ENCODE assay signal across 16 cellular contexts in the genomic region with DNA sequence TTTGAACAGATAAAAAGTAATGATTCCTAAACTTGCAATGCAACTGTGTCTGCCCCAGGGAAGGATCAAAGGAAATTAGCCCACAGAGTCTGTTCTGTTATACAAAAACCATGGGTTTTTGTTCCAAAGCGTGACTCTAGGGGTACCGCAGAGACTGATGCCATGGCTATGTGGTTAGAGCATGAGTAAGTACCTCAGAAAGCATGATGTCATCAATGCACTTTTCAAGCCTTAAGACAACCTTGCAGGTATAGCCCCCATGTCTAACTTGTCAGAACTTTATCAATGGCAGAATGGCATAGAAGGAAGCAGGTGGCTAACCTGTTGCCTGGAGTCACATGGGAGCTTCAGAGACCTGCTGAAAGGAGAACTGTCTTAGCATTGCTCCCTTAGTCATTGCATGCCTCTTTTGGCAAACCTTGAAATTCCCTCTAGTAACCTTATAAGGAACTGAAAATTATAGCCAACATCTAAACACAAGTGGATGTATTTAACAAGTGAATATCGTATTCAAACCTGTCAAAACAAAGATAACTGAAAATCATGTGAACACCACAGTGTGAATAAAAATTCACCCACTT. TPM values are rescaled to one million over a fixed set of nuclear protein-coding genes. Genes with fewer than 3 reads are reported as not detected.
DNase-seq lines count a peak whose midpoint lies in the region; ATAC-seq, FAIRE-seq and TF ChIP-seq lines count a peak whose summit lies in the region.
"Had no signal": no experiment of that assay in that cellular context is flagged by ENCODE, and none has a peak within 500 bp of the region (broad histone marks: within the 10 kb centered on the region; RNA-seq: fewer than 3 reads in every experiment).

No MANE protein-coding gene starts in this region.

- H3K4me3 Mint-ChIP-seq in astrocyte (ENCODE audit: unreplicated experiment): no peak overlapping the region

- H3K27me3 Mint-ChIP-seq in astrocyte (ENCODE audit: low read depth, unreplicated experiment): peaks cover 2% of the 10 kb centered on the region
- H3K27me3 Mint-ChIP-seq: progenitor cell of endocrine pancreas had no signal

- intact Hi-C loops in dorsolateral prefrontal cortex (cut with DNase I): loop anchor here in 1 of 2 donors (10.0 kb wide), 1 partner anchor 185 kb away; a partner anchor contains a TSS

- no peaks in the 10 kb centered on the region for H4K20me1 ChIP-seq in astrocyte (ENCODE audit: insufficient read depth, low read length)
- H4K20me1 ChIP-seq: BLaER1 had no signal

- H3K27ac ChIP-seq in astrocyte (ENCODE audit: low read depth, low read length) (no peak overlapping the region), dorsolateral prefrontal cortex (no peak overlapping the region)
- H3K27ac ChIP-seq: BLaER1, body of pancreas, suprapubic skin had no signal

- no peak overlapping the region for H3K4me3 ChIP-seq in GM12864 (ENCODE audit: low read depth, low read length)
- H3K4me3 ChIP-seq in astrocyte (ENCODE audit: insufficient read depth, low read depth, low read length): no peak overlapping the region
- no peak overlapping the region for H3K4me3 ChIP-seq in dorsolateral prefrontal cortex
- H3K4me3 ChIP-seq in foreskin fibroblast (ENCODE audit: low read depth in 1 of 2, low read length in 2 of 2): no peak overlapping the region
- H3K4me3 ChIP-seq: BLaER1, body of pancreas, lung, suprapubic skin had no signal

- H3K4me2 ChIP-seq in astrocyte (ENCODE audit: low read length): no peak overlapping the region
- H3K4me2 ChIP-seq: BLaER1 had no signal

- H3K9ac ChIP-seq in astrocyte (ENCODE audit: low read length): no peak overlapping the region
- H3K9ac ChIP-seq: BLaER1 had no signal

- peak; percentile 10 for DNase-seq in GM12864 (ENCODE audit: low read depth)
- peak; percentile 75 for DNase-seq in astrocyte (ENCODE audit: low read depth)
- DNase-seq in dorsolateral prefrontal cortex: no peak
- no peak for DNase-seq in NCI-H345 (lab: John Stamatoyannopoulos, UW)
- no peak for DNase-seq in EL
- DNase-seq in foreskin fibroblast: no peak
- DNase-seq: body of pancreas; hypothalamus; NCI-H1417; stimulated activated CD4-positive, alpha-beta T cell treated with anti-CD3 and anti-CD28 coated beads, Interleukin-4, amount 100 ng/mL, for 24 hours had no signal

- no peak for FAIRE-seq in astrocyte (lab: Jason Lieb, UNC)

- H3K4me1 Mint-ChIP-seq in astrocyte (ENCODE audit: low read depth, unreplicated experiment): peaks cover 2% of the 10 kb centered on the region

- peaks cover 5% of the 10 kb centered on the region for H3K4me1 ChIP-seq in astrocyte (ENCODE audit: insufficient read depth, low read length)
- H3K4me1 ChIP-seq: body of pancreas, suprapubic skin had no signal

- no peaks in the 10 kb centered on the region for H3K9me3 ChIP-seq in astrocyte (ENCODE audit: insufficient read depth, low read depth, low read length)
- H3K9me3 ChIP-seq: body of pancreas, suprapubic skin had no signal

- no peaks in the 10 kb centered on the region for H3K36me3 ChIP-seq in astrocyte (ENCODE audit: insufficient read depth, low read length)
- H3K36me3 ChIP-seq: BLaER1, suprapubic skin had no signal

- no peaks in the 10 kb centered on the region for H3K27me3 ChIP-seq in astrocyte (ENCODE audit: insufficient read depth, low read length)
- no peaks in the 10 kb centered on the region for H3K27me3 ChIP-seq in dorsolateral prefrontal cortex
- H3K27me3 ChIP-seq: BLaER1, body of pancreas, suprapubic skin had no signal

- ATAC-seq in GM19025 (IDR thresholded peaks at IDR 0.05; ENCODE audit: low read depth, unreplicated experiment) (peak; percentile 51), HG02973 (IDR thresholded peaks at IDR 0.05; ENCODE audit: unreplicated experiment) (peak; percentile 60)
- ATAC-seq: body of pancreas had no signal

- TF ChIP-seq CTCF in GM12864 (IDR thresholded peaks at IDR 0.05; ENCODE audit: low read depth, low read length, missing control alignments) (no peak), astrocyte (IDR thresholded peaks at IDR 0.05; ENCODE audit: insufficient read depth, low read depth, low read length) (no peak), dorsolateral prefrontal cortex (IDR thresholded peaks at IDR 0.05 in 54 of 56, conservative IDR thresholded peaks at IDR 0.05 in 2 of 56; ENCODE audit: low read depth in 1 of 56, partially characterized antibody in 56 of 56) (no peak), foreskin fibroblast (IDR thresholded peaks at IDR 0.05; ENCODE audit: low read depth, low read length) (no peak)

- H3K79me2 ChIP-seq in astrocyte (ENCODE audit: insufficient read depth, low read length): no peaks in the 10 kb centered on the region

- H2AFZ ChIP-seq in astrocyte (ENCODE audit: low read depth, low read length): no peak overlapping the region

- no peaks in the 10 kb centered on the region for H3K36me3 Mint-ChIP-seq in astrocyte (ENCODE audit: low read depth, unreplicated experiment)

- H3K27ac Mint-ChIP-seq in astrocyte (ENCODE audit: unreplicated experiment): no peak overlapping the region
- H3K27ac Mint-ChIP-seq: progenitor cell of endocrine pancreas had no signal

- no peaks in the 10 kb centered on the region for H3K9me3 Mint-ChIP-seq in astrocyte (ENCODE audit: unreplicated experiment)

RNA-seq across cellular contexts. Expression of a gene that starts 52.5 kb away (rescaled TPM):
- total RNA-seq in astrocyte: not detected in 2 replicates
- total RNA-seq in dorsolateral prefrontal cortex: under 1 TPM in 24 of 120 experiments, not detected in 96; 0.13 to 0.47 (median 0.25) TPM
- total RNA-seq: progenitor cell of endocrine pancreas, suprapubic skin had no signal

Comparison
In these comparisons a context has a peak if more than half of its experiments do, and no peak if none do; other contexts are left out.
1. DNase-seq: peak in GM12864 (single experiment) and astrocyte (single experiment); none in dorsolateral prefrontal cortex (0 of 10), NCI-H345 (single experiment), EL (single experiment) and foreskin fibroblast (0 of 2).